ENCODE assay signal across 1 cellular context in the genomic region with DNA sequence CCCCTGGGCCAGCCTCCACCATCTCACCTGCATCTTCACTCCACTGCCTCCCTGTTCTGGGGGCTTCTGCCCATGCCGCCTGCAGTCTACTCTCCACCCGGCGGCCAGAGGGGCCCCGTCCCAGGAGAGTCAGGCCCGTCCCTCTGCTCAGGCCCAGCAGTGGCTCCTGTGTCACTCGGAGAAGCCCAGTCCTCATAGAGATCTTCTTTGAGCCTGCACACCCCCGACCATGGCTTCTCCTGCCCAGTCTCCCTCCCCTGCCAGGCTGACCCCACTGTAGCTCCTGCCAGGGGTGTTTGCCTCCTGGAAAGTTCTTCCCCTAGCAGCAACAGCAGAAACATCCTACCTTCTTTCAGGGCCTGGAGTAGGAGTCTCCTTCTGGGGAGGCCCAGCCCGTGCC.
TF ChIP-seq lines count a peak whose summit lies in the region.

No MANE protein-coding gene starts in this region.

TF ChIP-seq in SK-N-SH, 30 proteins besides CTCF, POLR2A, EP300 and RAD21:
- TF ChIP-seq ZBTB33 (IDR thresholded peaks at IDR 0.05; ENCODE audit: borderline replicate concordance, low read depth) (no peak), ELF1 (IDR thresholded peaks at IDR 0.05) (no peak), FOXM1 (IDR thresholded peaks at IDR 0.05; ENCODE audit: low read depth) (no peak), RCOR1 (IDR thresholded peaks at IDR 0.05; ENCODE audit: low read length) (no peak), SIN3A (IDR thresholded peaks at IDR 0.05; ENCODE audit: borderline replicate concordance, low read depth, low read length) (no peak), RFX5 (IDR thresholded peaks at IDR 0.05; ENCODE audit: low read length) (no peak), EZH2phosphoT487 (IDR thresholded peaks at IDR 0.05; ENCODE audit: borderline replicate concordance, low read depth) (no peak), YY1 (IDR thresholded peaks at IDR 0.05; ENCODE audit: low read depth) (no peak), IRF3 (IDR thresholded peaks at IDR 0.05; ENCODE audit: low read depth, low read length) (no peak), GABPA (IDR thresholded peaks at IDR 0.05; ENCODE audit: low read depth) (no peak), RXRA (IDR thresholded peaks at IDR 0.05; ENCODE audit: borderline replicate concordance, low read depth) (no peak), MEF2A (IDR thresholded peaks at IDR 0.05; ENCODE audit: borderline replicate concordance, low read depth) (no peak), USF2 (IDR thresholded peaks at IDR 0.05; ENCODE audit: borderline replicate concordance, low read depth, low read length) (no peak), MAX (IDR thresholded peaks at IDR 0.05; ENCODE audit: low read depth) (no peak), MXI1 (IDR thresholded peaks at IDR 0.05; ENCODE audit: low read depth, low read length) (no peak), SMC3 (IDR thresholded peaks at IDR 0.05; ENCODE audit: low read depth, low read length) (no peak), JUND (IDR thresholded peaks at IDR 0.05) (no peak), TEAD4 (IDR thresholded peaks at IDR 0.05; ENCODE audit: borderline replicate concordance, insufficient read depth) (no peak)
- TF ChIP-seq, protein P1, sequence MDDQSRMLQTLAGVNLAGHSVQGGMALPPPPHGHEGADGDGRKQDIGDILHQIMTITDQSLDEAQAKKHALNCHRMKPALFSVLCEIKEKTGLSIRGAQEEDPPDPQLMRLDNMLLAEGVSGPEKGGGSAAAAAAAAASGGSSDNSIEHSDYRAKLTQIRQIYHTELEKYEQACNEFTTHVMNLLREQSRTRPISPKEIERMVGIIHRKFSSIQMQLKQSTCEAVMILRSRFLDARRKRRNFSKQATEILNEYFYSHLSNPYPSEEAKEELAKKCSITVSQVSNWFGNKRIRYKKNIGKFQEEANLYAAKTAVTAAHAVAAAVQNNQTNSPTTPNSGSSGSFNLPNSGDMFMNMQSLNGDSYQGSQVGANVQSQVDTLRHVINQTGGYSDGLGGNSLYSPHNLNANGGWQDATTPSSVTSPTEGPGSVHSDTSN (IDR thresholded peaks at IDR 0.05): no peak
- TF ChIP-seq, protein P2, sequence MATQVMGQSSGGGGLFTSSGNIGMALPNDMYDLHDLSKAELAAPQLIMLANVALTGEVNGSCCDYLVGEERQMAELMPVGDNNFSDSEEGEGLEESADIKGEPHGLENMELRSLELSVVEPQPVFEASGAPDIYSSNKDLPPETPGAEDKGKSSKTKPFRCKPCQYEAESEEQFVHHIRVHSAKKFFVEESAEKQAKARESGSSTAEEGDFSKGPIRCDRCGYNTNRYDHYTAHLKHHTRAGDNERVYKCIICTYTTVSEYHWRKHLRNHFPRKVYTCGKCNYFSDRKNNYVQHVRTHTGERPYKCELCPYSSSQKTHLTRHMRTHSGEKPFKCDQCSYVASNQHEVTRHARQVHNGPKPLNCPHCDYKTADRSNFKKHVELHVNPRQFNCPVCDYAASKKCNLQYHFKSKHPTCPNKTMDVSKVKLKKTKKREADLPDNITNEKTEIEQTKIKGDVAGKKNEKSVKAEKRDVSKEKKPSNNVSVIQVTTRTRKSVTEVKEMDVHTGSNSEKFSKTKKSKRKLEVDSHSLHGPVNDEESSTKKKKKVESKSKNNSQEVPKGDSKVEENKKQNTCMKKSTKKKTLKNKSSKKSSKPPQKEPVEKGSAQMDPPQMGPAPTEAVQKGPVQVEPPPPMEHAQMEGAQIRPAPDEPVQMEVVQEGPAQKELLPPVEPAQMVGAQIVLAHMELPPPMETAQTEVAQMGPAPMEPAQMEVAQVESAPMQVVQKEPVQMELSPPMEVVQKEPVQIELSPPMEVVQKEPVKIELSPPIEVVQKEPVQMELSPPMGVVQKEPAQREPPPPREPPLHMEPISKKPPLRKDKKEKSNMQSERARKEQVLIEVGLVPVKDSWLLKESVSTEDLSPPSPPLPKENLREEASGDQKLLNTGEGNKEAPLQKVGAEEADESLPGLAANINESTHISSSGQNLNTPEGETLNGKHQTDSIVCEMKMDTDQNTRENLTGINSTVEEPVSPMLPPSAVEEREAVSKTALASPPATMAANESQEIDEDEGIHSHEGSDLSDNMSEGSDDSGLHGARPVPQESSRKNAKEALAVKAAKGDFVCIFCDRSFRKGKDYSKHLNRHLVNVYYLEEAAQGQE (IDR thresholded peaks at IDR 0.05; ENCODE audit: low read depth, low read length): no peak
TF ChIP-seq in SK-N-SH: peak in this region for 0.
